Comparison of ENCODE assay signal across 25 cellular contexts in genomic region chr5:107771926-107772325, GRCh38.
DNase-seq lines count a peak whose midpoint lies in the region; ATAC-seq, FAIRE-seq and TF ChIP-seq lines count a peak whose summit lies in the region.
"Had no signal": no experiment of that assay in that cellular context is flagged by ENCODE, and none has a peak within 500 bp of the region (broad histone marks: within the 10 kb centered on the region; RNA-seq: fewer than 3 reads in every experiment).

No MANE protein-coding gene starts in this region.

- H3K4ac ChIP-seq in H1 (replicated peaks; ENCODE audit: insufficient read length, low read depth, low read length) (no peak overlapping the region), mesendoderm (ENCODE audit: low read depth, low read length) (no peak overlapping the region)

- H3K9me3 ChIP-seq in H1 (ENCODE audit: insufficient read depth in 2 of 2, low read depth in 1 of 2, low read length in 1 of 2) = no peaks in the 10 kb centered on the region
- H3K9me3 ChIP-seq in psoas muscle = no peaks in the 10 kb centered on the region
- H3K9me3 ChIP-seq: A549; BE2C; BLaER1 treated with 17β-estradiol and CSF1 and Interleukin-3, amounts not matched to agents 10 nM and 100 nM had no signal

- H3K4me1 Mint-ChIP-seq in GM23338 = peaks cover 50% of the 10 kb centered on the region
- no peaks in the 10 kb centered on the region for H3K4me1 Mint-ChIP-seq in activated T-cell treated with anti-CD3 and anti-CD28 coated beads, Interleukin-2, amount 50 U/mL, for 24 hours (ENCODE audit: low read depth)
- H3K4me1 Mint-ChIP-seq: CD14-positive monocyte; CD8-positive, alpha-beta memory T cell had no signal

- no peak overlapping the region for H4K91ac ChIP-seq in H1 (replicated peaks; ENCODE audit: insufficient read length, low read length)

- no peak overlapping the region for H3K9ac ChIP-seq in H1 (replicated peaks in 1 of 4; ENCODE audit: extremely low read depth in 1 of 4, low read depth in 3 of 4, low read length in 3 of 4)
- no peak overlapping the region for H3K9ac ChIP-seq in mesendoderm (ENCODE audit: low read length)
- H3K9ac ChIP-seq: BLaER1 treated with 17β-estradiol and CSF1 and Interleukin-3, amounts not matched to agents 10 nM and 100 nM had no signal

- peak; percentile 65 for FAIRE-seq in H1 (lab: Jason Lieb, UNC)
- FAIRE-seq: A549, D721Med, GM12891, GM18507 had no signal

- H2BK12ac ChIP-seq in H1 (ENCODE audit: low read depth, low read length) = no peak overlapping the region

- no peak overlapping the region for H2BK20ac ChIP-seq in H1 (ENCODE audit: low read length)

- H4K5ac ChIP-seq in H1 (ENCODE audit: insufficient read length, low read depth, low read length) (no peak overlapping the region), mesendoderm (ENCODE audit: low read length) (no peak overlapping the region)

- no peaks in the 10 kb centered on the region for H3K9me3 Mint-ChIP-seq in GM23338
- H3K9me3 Mint-ChIP-seq in activated T-cell treated with anti-CD3 and anti-CD28 coated beads, Interleukin-2, amount 50 U/mL, for 24 hours = no peaks in the 10 kb centered on the region
- H3K9me3 Mint-ChIP-seq: CD4-positive, alpha-beta T cell had no signal

- H3K27me3 Mint-ChIP-seq in GM23338 (ENCODE audit: insufficient read depth, low read depth, poor library complexity) = no peaks in the 10 kb centered on the region
- peaks cover 9% of the 10 kb centered on the region for H3K27me3 Mint-ChIP-seq in activated T-cell treated with anti-CD3 and anti-CD28 coated beads, Interleukin-2, amount 50 U/mL, for 24 hours

- CTCF ChIA-PET in H1 (lab: Charles Lee; ENCODE audit: partially characterized antibody) = no interaction called here

- H3K27ac ChIP-seq in GM23338 (ENCODE audit: low read depth) (no peak overlapping the region), H1 (ENCODE audit: low read depth, low read length) (no peak overlapping the region), mesendoderm (ENCODE audit: low read depth, low read length) (no peak overlapping the region), psoas muscle (no peak overlapping the region)
- H3K27ac ChIP-seq: A549; BLaER1 treated with 17β-estradiol and CSF1 and Interleukin-3, amounts not matched to agents 10 nM and 100 nM had no signal

- ATAC-seq in GM23338 (peak; percentile 50), psoas muscle (no peak), sciatic nerve (no peak)
- ATAC-seq: A549 had no signal

- H3K9me2 ChIP-seq in GM23338 (ENCODE audit: insufficient read depth) = no peaks in the 10 kb centered on the region

- peak; percentile 43 for DNase-seq in GM23338 (ENCODE audit: low spot score)
- peak; percentile 22 for DNase-seq in NCI-H69 (lab: John Stamatoyannopoulos, UW)
- no peak for DNase-seq in H1 (ENCODE audit: low read depth in 1 of 2, low spot score in 2 of 2)
- no peak for DNase-seq in mesendoderm
- no peak for DNase-seq in psoas muscle
- DNase-seq in sciatic nerve (ENCODE audit: low spot score) = no peak
- DNase-seq in activated T-cell treated with anti-CD3 and anti-CD28 coated beads, Interleukin-2, amount 50 U/mL, for 24 hours = no peak
- DNase-seq: 8988T; ACHN; AML-193; CD4-positive, alpha-beta T cell; CD8-positive, alpha-beta memory T cell; DMS 273 treated with DMSO at 0.1 percent for 48 hours; EL; GDM1; GOT3; H7; HCEC 1CT had no signal

- H2AK5ac ChIP-seq in H1 (ENCODE audit: low read depth, low read length) (no peak overlapping the region), mesendoderm (ENCODE audit: low read length) (no peak overlapping the region)

- H3K4me1 ChIP-seq in GM23338 (ENCODE audit: insufficient read depth) (peaks cover 38% of the 10 kb centered on the region), H1 (replicated peaks in 1 of 4; ENCODE audit: control insufficient read depth in 3 of 4, insufficient read depth in 4 of 4, low read length in 3 of 4) (peaks cover 0 to 19% (median 6%) of the 10 kb centered on the region in 4 experiments; a peak in 5 of 7 replicates), mesendoderm (ENCODE audit: control insufficient read depth, low read depth, low read length) (peaks cover 2% of the 10 kb centered on the region), psoas muscle (no peaks in the 10 kb centered on the region)
- H3K4me1 ChIP-seq: A549; BLaER1 treated with 17β-estradiol and CSF1 and Interleukin-3, amounts not matched to agents 10 nM and 100 nM had no signal

- H3K79me2 ChIP-seq in GM23338 (replicated peaks; ENCODE audit: insufficient read depth) (no peaks in the 10 kb centered on the region), H1 (ENCODE audit: control insufficient read depth in 1 of 2, insufficient read depth in 2 of 2, low read length in 2 of 2) (no peaks in the 10 kb centered on the region), mesendoderm (ENCODE audit: control insufficient read depth, insufficient read depth, low read length) (no peaks in the 10 kb centered on the region)

- intact Hi-C loops in psoas muscle (cut with DNase I) (no loop called here), sciatic nerve (cut with DNase I) (no loop called here)

- H4K20me1 ChIP-seq in GM23338 (replicated peaks; ENCODE audit: insufficient read depth) = no peaks in the 10 kb centered on the region
- no peaks in the 10 kb centered on the region for H4K20me1 ChIP-seq in H1 (replicated peaks in 1 of 2; ENCODE audit: control insufficient read depth in 1 of 2, insufficient read depth in 2 of 2, low read length in 2 of 2)
- H4K20me1 ChIP-seq: BLaER1 treated with 17β-estradiol and CSF1 and Interleukin-3, amounts not matched to agents 10 nM and 100 nM had no signal

- H4K8ac ChIP-seq in H1 (ENCODE audit: extremely low read depth, insufficient read depth, low read length) = no peak overlapping the region
- no peak overlapping the region for H4K8ac ChIP-seq in mesendoderm (ENCODE audit: low read depth, low read length)

- no peak for TF ChIP-seq RAD21 in H1 (IDR thresholded peaks at IDR 0.05 in 1 of 2, conservative IDR thresholded peaks at IDR 0.05 in 1 of 2; ENCODE audit: low read depth in 2 of 2, low read length in 2 of 2)

- H3K23me2 ChIP-seq in H1 (ENCODE audit: low read depth, low read length) = no peaks in the 10 kb centered on the region

- no peak overlapping the region for H3K27ac Mint-ChIP-seq in GM23338
- H3K27ac Mint-ChIP-seq in activated T-cell treated with anti-CD3 and anti-CD28 coated beads, Interleukin-2, amount 50 U/mL, for 24 hours = no peak overlapping the region
- H3K27ac Mint-ChIP-seq: CD14-positive monocyte; CD4-positive, alpha-beta T cell; CD8-positive, alpha-beta memory T cell had no signal

- no peak overlapping the region for H3K4me3 ChIP-seq in GM23338
- H3K4me3 ChIP-seq in H1 (ENCODE audit: extremely low read depth in 1 of 4, insufficient read depth in 2 of 4, low read depth in 3 of 4, low read length in 4 of 4) = no peak overlapping the region
- H3K4me3 ChIP-seq in mesendoderm (ENCODE audit: low read length) = no peak overlapping the region
- no peak overlapping the region for H3K4me3 ChIP-seq in psoas muscle
- H3K4me3 ChIP-seq: A549; BLaER1 treated with 17β-estradiol and CSF1 and Interleukin-3, amounts not matched to agents 10 nM and 100 nM had no signal

- H2BK5ac ChIP-seq in H1 (ENCODE audit: low read depth, low read length) (no peak overlapping the region), mesendoderm (ENCODE audit: low read length) (no peak overlapping the region)

- H2AFZ ChIP-seq in GM23338 = no peak overlapping the region
- H2AFZ ChIP-seq in H1 (ENCODE audit: low read length) = no peak overlapping the region

- no peak overlapping the region for H3K18ac ChIP-seq in H1 (ENCODE audit: extremely low read depth, low read length)
- H3K18ac ChIP-seq in mesendoderm (ENCODE audit: low read length) = no peak overlapping the region

- no peak for TF ChIP-seq POLR2A in H1 (IDR thresholded peaks at IDR 0.05; ENCODE audit: control extremely low read depth in 1 of 2, low read depth in 2 of 2, low read length in 2 of 2)

- H3K4me2 ChIP-seq in GM23338 (peak overlapping the region; percentile 45; the same call in 1 of the 2 replicates), H1 (ENCODE audit: insufficient read depth in 1 of 2, low read depth in 2 of 2, low read length in 2 of 2) (peak overlapping the region in 1 of 2 experiments; percentile 31; a peak in 1 of 4 replicates), mesendoderm (ENCODE audit: low read length) (no peak overlapping the region)
- H3K4me2 ChIP-seq: A549; BLaER1 treated with 17β-estradiol and CSF1 and Interleukin-3, amounts not matched to agents 10 nM and 100 nM had no signal

- H3K27me3 ChIP-seq in GM23338 (ENCODE audit: insufficient read depth) (no peaks in the 10 kb centered on the region), H1 (replicated peaks in 1 of 4; ENCODE audit: control insufficient read depth in 3 of 4, extremely low read depth in 1 of 4, insufficient read depth in 3 of 4, low read length in 3 of 4) (no peaks in the 10 kb centered on the region; a peak in 1 of 7 replicates), mesendoderm (ENCODE audit: insufficient read depth, low read length, poor library complexity) (no peaks in the 10 kb centered on the region), psoas muscle (ENCODE audit: insufficient read depth in 3 of 3, low read length in 2 of 3) (no peaks in the 10 kb centered on the region)
- H3K27me3 ChIP-seq: BE2C; BLaER1 treated with 17β-estradiol and CSF1 and Interleukin-3, amounts not matched to agents 10 nM and 100 nM had no signal

- H2BK15ac ChIP-seq in H1 (ENCODE audit: low read length) (no peak overlapping the region), mesendoderm (replicated peaks; ENCODE audit: low read depth) (peak overlapping the region; percentile 39)

- no peak for TF ChIP-seq EP300 in H1 (IDR thresholded peaks at IDR 0.05; ENCODE audit: borderline replicate concordance in 1 of 2, low read depth in 2 of 2, low read length in 2 of 2)

- H3K56ac ChIP-seq in H1 (replicated peaks; ENCODE audit: insufficient read length, low read depth, low read length) = no peak overlapping the region
- H3K56ac ChIP-seq in mesendoderm (ENCODE audit: low read length) = no peak overlapping the region

- no peak overlapping the region for H3K4me3 Mint-ChIP-seq in GM23338
- no peak overlapping the region for H3K4me3 Mint-ChIP-seq in activated T-cell treated with anti-CD3 and anti-CD28 coated beads, Interleukin-2, amount 50 U/mL, for 24 hours
- H3K4me3 Mint-ChIP-seq: CD14-positive monocyte; CD4-positive, alpha-beta T cell; CD8-positive, alpha-beta memory T cell had no signal

- no peak overlapping the region for H2BK120ac ChIP-seq in H1 (replicated peaks; ENCODE audit: low read depth, low read length)
- no peak overlapping the region for H2BK120ac ChIP-seq in mesendoderm (ENCODE audit: low read depth, low read length)

- no peak overlapping the region for H3K23ac ChIP-seq in H1 (ENCODE audit: insufficient read length)
- no peak overlapping the region for H3K23ac ChIP-seq in mesendoderm (ENCODE audit: low read length)

- H3K79me1 ChIP-seq in H1 (ENCODE audit: low read depth, low read length) = no peaks in the 10 kb centered on the region
- no peaks in the 10 kb centered on the region for H3K79me1 ChIP-seq in mesendoderm (ENCODE audit: low read length)

- no peaks in the 10 kb centered on the region for H3F3A ChIP-seq in GM23338 (replicated peaks; ENCODE audit: low read depth)

- H3K36me3 ChIP-seq in GM23338 (ENCODE audit: insufficient read depth) (no peaks in the 10 kb centered on the region), H1 (ENCODE audit: control insufficient read depth in 2 of 4, insufficient read depth in 4 of 4, low read length in 3 of 4) (no peaks in the 10 kb centered on the region), mesendoderm (ENCODE audit: control insufficient read depth, insufficient read depth, low read length) (no peaks in the 10 kb centered on the region), psoas muscle (ENCODE audit: insufficient read depth in 1 of 2, low read depth in 1 of 2) (no peaks in the 10 kb centered on the region)
- H3K36me3 ChIP-seq: BE2C; BLaER1 treated with 17β-estradiol and CSF1 and Interleukin-3, amounts not matched to agents 10 nM and 100 nM had no signal

- TF ChIP-seq CTCF in GM23338 (conservative IDR thresholded peaks at IDR 0.05; ENCODE audit: low read depth in 2 of 2) (no peak), H1 (IDR thresholded peaks at IDR 0.05; ENCODE audit: control extremely low read depth in 1 of 3, insufficient read depth in 1 of 3, low read depth in 1 of 3, low read length in 3 of 3) (no peak), psoas muscle (IDR thresholded peaks at IDR 0.05) (no peak)

- no peaks in the 10 kb centered on the region for H3K36me3 Mint-ChIP-seq in GM23338 (ENCODE audit: low read depth)
- no peaks in the 10 kb centered on the region for H3K36me3 Mint-ChIP-seq in activated T-cell treated with anti-CD3 and anti-CD28 coated beads, Interleukin-2, amount 50 U/mL, for 24 hours (ENCODE audit: low read depth)
- H3K36me3 Mint-ChIP-seq: CD14-positive monocyte; CD8-positive, alpha-beta memory T cell had no signal

- no peak overlapping the region for H3K14ac ChIP-seq in H1 (ENCODE audit: insufficient read length)

- POLR2A ChIA-PET in H1 (lab: Charles Lee; ENCODE audit: partially characterized antibody) = interaction anchor here (1.1 kb wide), 1 partner anchor 9 kb away, joined by 3 read pairs; no protein-coding TSS in a partner anchor

Comparison
In these comparisons a context has a peak if more than half of its experiments do, and no peak if none do; other contexts are left out.
1. DNase-seq: peak in GM23338 (single experiment) and NCI-H69 (single experiment); none in H1 (0 of 2), mesendoderm (single experiment), psoas muscle (0 of 2), sciatic nerve (single experiment) and activated T-cell treated with anti-CD3 and anti-CD28 coated beads, Interleukin-2, amount 50 U/mL, for 24 hours (single experiment).